Comparison of ENCODE assay signal across 30 cellular contexts in genomic region chr7:42624471-42624870, GRCh38.
DNase-seq lines count a peak whose midpoint lies in the region; ATAC-seq, FAIRE-seq and TF ChIP-seq lines count a peak whose summit lies in the region.
"Had no signal": no experiment of that assay in that cellular context is flagged by ENCODE, and none has a peak within 500 bp of the region (broad histone marks: within the 10 kb centered on the region; RNA-seq: fewer than 3 reads in every experiment).

No MANE protein-coding gene starts in this region.

- H3K4me1 ChIP-seq in mesenchymal stem cell (ENCODE audit: control insufficient read depth, insufficient read depth, low read depth, low read length): no peaks in the 10 kb centered on the region
- no peaks in the 10 kb centered on the region for H3K4me1 ChIP-seq in uterus
- H3K4me1 ChIP-seq: BLaER1, pancreas, SJCRH30 had no signal

- no peak overlapping the region for H2BK120ac ChIP-seq in mesenchymal stem cell (ENCODE audit: low read depth, low read length)

- H3K36me3 ChIP-seq in bronchial epithelial cell (ENCODE audit: control insufficient read depth, insufficient read depth, low read length) (no peaks in the 10 kb centered on the region), mesenchymal stem cell (ENCODE audit: control insufficient read depth in 1 of 2, insufficient read depth in 2 of 2, low read depth in 1 of 2, low read length in 2 of 2) (no peaks in the 10 kb centered on the region), uterus (no peaks in the 10 kb centered on the region)
- H3K36me3 ChIP-seq: BLaER1, pancreas, SJCRH30, transverse colon had no signal

- H4K8ac ChIP-seq in mesenchymal stem cell (ENCODE audit: low read length): no peak overlapping the region

- no peak overlapping the region for H3K18ac ChIP-seq in mesenchymal stem cell (ENCODE audit: low read depth in 1 of 2, low read length in 2 of 2)

- no peaks in the 10 kb centered on the region for H3K79me1 ChIP-seq in mesenchymal stem cell (replicated peaks; ENCODE audit: low read length, poor library complexity, severe bottlenecking)

- H3K23ac ChIP-seq in mesenchymal stem cell (ENCODE audit: low read length in 2 of 2): no peak overlapping the region

- intact Hi-C loops in uterus (cut with DNase I; ENCODE audit: low total_unique reads): no loop called here

- H3K4me2 ChIP-seq in mesenchymal stem cell (ENCODE audit: low read length, poor library complexity, severe bottlenecking): no peak overlapping the region
- H3K4me2 ChIP-seq: BLaER1, smooth muscle cell had no signal

- no peak overlapping the region for H2BK5ac ChIP-seq in mesenchymal stem cell (ENCODE audit: low read depth, low read length, poor library complexity, severe bottlenecking)

- H3K9me3 ChIP-seq in mesenchymal stem cell (ENCODE audit: control insufficient read depth, low read length) (no peaks in the 10 kb centered on the region), uterus (no peaks in the 10 kb centered on the region)
- H3K9me3 ChIP-seq: BLaER1, pancreas, SJCRH30, transverse colon had no signal

- H3K4me3 ChIP-seq in bronchial epithelial cell (ENCODE audit: low read depth, low read length): no peak overlapping the region
- H3K4me3 ChIP-seq in mesenchymal stem cell (ENCODE audit: insufficient read depth in 1 of 2, low read depth in 1 of 2, low read length in 2 of 2): no peak overlapping the region
- no peak overlapping the region for H3K4me3 ChIP-seq in uterus
- H3K4me3 ChIP-seq: BLaER1, pancreas, SJCRH30, smooth muscle cell, transverse colon had no signal

- ATAC-seq in HG02798 (IDR thresholded peaks at IDR 0.05; ENCODE audit: poor library complexity, unreplicated experiment) (no peak), GM21723 (IDR thresholded peaks at IDR 0.05; ENCODE audit: unreplicated experiment) (no peak)
- ATAC-seq: activated CD4-positive, CD25-positive, alpha-beta regulatory T cell treated with anti-CD3 and anti-CD28 coated beads, Interleukin-2, amount 50 U/mL, for 24 hours; activated T-helper 17 cell treated with anti-CD3 and anti-CD28 coated beads, Interleukin-2, amount 50 U/mL, for 72 hours; natural killer cell; stimulated activated naive CD8-positive, alpha-beta T cell treated with anti-CD3 and anti-CD28 coated beads, Interleukin-15, amount 100 ng/mL, for 72 hours had no signal

- TF ChIP-seq CTCF in bronchial epithelial cell (IDR thresholded peaks at IDR 0.05; ENCODE audit: insufficient read depth, low read length, severe bottlenecking) (no peak), uterus (IDR thresholded peaks at IDR 0.05) (no peak)

- no peak overlapping the region for H2BK15ac ChIP-seq in mesenchymal stem cell (ENCODE audit: low read depth, poor library complexity, severe bottlenecking)

- no peak overlapping the region for H2AK5ac ChIP-seq in mesenchymal stem cell (ENCODE audit: low read length, severe bottlenecking)

- no peak overlapping the region for H3K9ac ChIP-seq in mesenchymal stem cell (ENCODE audit: low read length)
- H3K9ac ChIP-seq: BLaER1 had no signal

- H3K27me3 ChIP-seq in bronchial epithelial cell (ENCODE audit: control insufficient read depth, insufficient read depth, low read length) (no peaks in the 10 kb centered on the region), mesenchymal stem cell (ENCODE audit: control insufficient read depth in 1 of 2, insufficient read depth in 1 of 2, low read length in 2 of 2) (no peaks in the 10 kb centered on the region), uterus (no peaks in the 10 kb centered on the region)
- H3K27me3 ChIP-seq: BLaER1, pancreas, SJCRH30, transverse colon had no signal

- no peak for TF ChIP-seq POLR2A in uterus (IDR thresholded peaks at IDR 0.05)

- DNase-seq in DMS53 (lab: John Stamatoyannopoulos, UW) (peak; percentile 67), M059J (ENCODE audit: low read depth) (peak; percentile 30), bronchial epithelial cell (ENCODE audit: low read depth) (peak; percentile 63), mesenchymal stem cell (peak; percentile 39), uterus (no peak), HuH-7 (ENCODE audit: low spot score) (no peak)
- DNase-seq: activated CD4-positive, alpha-beta memory T cell treated with anti-CD3 and anti-CD28 coated beads for 36 hours; activated CD8-positive, alpha-beta memory T cell treated with anti-CD3 and anti-CD28 coated beads, Interleukin-2, amount 50 U/mL, for 4 hours; DMS79; GOT3; IMR-90; kidney; natural killer cell; NCI-H1092 treated with DMSO at 0.1 percent for 48 hours; NCI-H187 treated with DMSO at 0.1 percent for 48 hours; pancreas; SJCRH30; stimulated activated CD4-positive, alpha-beta T cell treated with anti-CD3 and anti-CD28 coated beads, Interleukin-1b, Interleukin-23, amount 100 ng/mL, for 48 hours; stimulated activated CD8-positive, alpha-beta memory T cell treated with anti-CD3 and anti-CD28 coated beads, Interleukin-4, amount 100 ng/mL, for 48 hours; stimulated activated naive CD8-positive, alpha-beta T cell treated with anti-CD3 and anti-CD28 coated beads, Interleukin-15, amount 100 ng/mL, for 72 hours; T-helper 1 cell; transverse colon had no signal

- peak; percentile 40 for FAIRE-seq in bronchial epithelial cell (lab: Jason Lieb, UNC)
- FAIRE-seq: endometrium, kidney, pancreas, RCC 7860 had no signal

- H3K27ac ChIP-seq in mesenchymal stem cell (ENCODE audit: low read length, poor library complexity, severe bottlenecking): no peak overlapping the region
- H3K27ac ChIP-seq in uterus: no peak overlapping the region
- H3K27ac ChIP-seq: BLaER1, pancreas, SJCRH30, transverse colon had no signal

- H3K14ac ChIP-seq in mesenchymal stem cell (ENCODE audit: low read length in 2 of 2): no peak overlapping the region

- no peak overlapping the region for H2AFZ ChIP-seq in mesenchymal stem cell (ENCODE audit: low read depth, low read length)

- no peak overlapping the region for H3K4ac ChIP-seq in mesenchymal stem cell (ENCODE audit: low read depth in 1 of 2, low read length in 2 of 2)

- no peak overlapping the region for H4K91ac ChIP-seq in mesenchymal stem cell (ENCODE audit: low read length)

- no peak overlapping the region for H2BK12ac ChIP-seq in mesenchymal stem cell (ENCODE audit: low read length in 2 of 2)

Comparison
In these comparisons a context has a peak if more than half of its experiments do, and no peak if none do; other contexts are left out.
1. DNase-seq: peak in DMS53 (single experiment), M059J (single experiment), bronchial epithelial cell (single experiment) and mesenchymal stem cell (single experiment); none in uterus (0 of 2) and HuH-7 (single experiment).